In the genomic region with DNA sequence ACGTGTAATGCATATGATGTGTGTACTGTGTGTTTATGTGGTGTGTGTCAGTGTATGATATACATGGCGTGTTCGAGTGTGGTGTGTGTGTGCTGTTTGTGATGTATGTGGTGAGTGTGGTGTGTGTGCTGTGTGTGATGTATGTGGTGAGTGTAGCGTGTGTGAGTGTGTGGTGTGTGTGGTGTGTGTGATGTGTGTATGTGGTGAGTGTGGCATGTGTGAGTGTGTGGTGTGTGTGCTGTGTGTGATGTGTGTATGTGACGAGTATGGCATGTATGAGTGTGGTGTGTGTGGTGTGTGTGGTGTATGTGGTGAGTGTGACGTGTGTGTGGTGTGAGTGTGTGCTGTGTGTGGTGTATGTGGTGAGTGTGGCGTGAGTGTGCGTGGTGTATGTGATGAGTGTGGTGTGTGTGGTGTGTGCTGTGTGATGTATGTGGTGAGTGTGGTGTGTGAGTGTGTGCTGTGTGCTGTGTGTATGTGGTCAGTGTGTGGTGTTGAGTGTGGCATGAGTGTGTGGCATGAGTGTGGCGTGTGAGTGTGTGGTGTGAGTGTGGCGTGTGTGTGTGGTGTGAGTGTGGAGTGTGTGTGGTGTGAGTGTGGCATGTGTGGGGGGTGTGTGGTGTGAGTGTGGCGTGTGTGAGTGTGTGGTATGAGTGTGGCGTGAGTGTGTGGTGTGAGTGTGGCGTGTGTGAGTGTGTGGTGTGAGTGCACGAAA, we compare ENCODE assay signal across 2 cellular contexts.
TF ChIP-seq lines count a peak whose summit lies in the region.

No MANE protein-coding gene starts in this region.

TF ChIP-seq in IMR-90, 13 proteins besides CTCF, POLR2A, EP300 and RAD21:
- TF ChIP-seq MAZ (IDR thresholded peaks at IDR 0.05; ENCODE audit: borderline replicate concordance, low read depth, low read length) (no peak), MAFK (IDR thresholded peaks at IDR 0.05; ENCODE audit: low read depth, low read length) (no peak), RFX5 (IDR thresholded peaks at IDR 0.05; ENCODE audit: low read depth, low read length) (no peak), CEBPB (IDR thresholded peaks at IDR 0.05; ENCODE audit: low read depth, low read length) (no peak), NFE2L2 (IDR thresholded peaks at IDR 0.05; ENCODE audit: low read depth, low read length) (no peak), RCOR1 (IDR thresholded peaks at IDR 0.05; ENCODE audit: insufficient replicate concordance, low read length) (no peak), CHD1 (IDR thresholded peaks at IDR 0.05; ENCODE audit: low read depth, low read length) (no peak), MXI1 (IDR thresholded peaks at IDR 0.05; ENCODE audit: borderline replicate concordance, low read depth, low read length) (no peak), BHLHE40 (IDR thresholded peaks at IDR 0.05; ENCODE audit: low read depth, low read length) (no peak), SMC3 (IDR thresholded peaks at IDR 0.05; ENCODE audit: low read depth, low read length) (no peak), FOS (IDR thresholded peaks at IDR 0.05; ENCODE audit: low read depth, low read length) (no peak)
- TF ChIP-seq, protein P1, sequence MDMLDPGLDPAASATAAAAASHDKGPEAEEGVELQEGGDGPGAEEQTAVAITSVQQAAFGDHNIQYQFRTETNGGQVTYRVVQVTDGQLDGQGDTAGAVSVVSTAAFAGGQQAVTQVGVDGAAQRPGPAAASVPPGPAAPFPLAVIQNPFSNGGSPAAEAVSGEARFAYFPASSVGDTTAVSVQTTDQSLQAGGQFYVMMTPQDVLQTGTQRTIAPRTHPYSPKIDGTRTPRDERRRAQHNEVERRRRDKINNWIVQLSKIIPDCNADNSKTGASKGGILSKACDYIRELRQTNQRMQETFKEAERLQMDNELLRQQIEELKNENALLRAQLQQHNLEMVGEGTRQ (IDR thresholded peaks at IDR 0.05; ENCODE audit: low read depth, low read length), result no peak
- TF ChIP-seq, protein P2, sequence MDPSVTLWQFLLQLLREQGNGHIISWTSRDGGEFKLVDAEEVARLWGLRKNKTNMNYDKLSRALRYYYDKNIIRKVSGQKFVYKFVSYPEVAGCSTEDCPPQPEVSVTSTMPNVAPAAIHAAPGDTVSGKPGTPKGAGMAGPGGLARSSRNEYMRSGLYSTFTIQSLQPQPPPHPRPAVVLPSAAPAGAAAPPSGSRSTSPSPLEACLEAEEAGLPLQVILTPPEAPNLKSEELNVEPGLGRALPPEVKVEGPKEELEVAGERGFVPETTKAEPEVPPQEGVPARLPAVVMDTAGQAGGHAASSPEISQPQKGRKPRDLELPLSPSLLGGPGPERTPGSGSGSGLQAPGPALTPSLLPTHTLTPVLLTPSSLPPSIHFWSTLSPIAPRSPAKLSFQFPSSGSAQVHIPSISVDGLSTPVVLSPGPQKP (IDR thresholded peaks at IDR 0.05; ENCODE audit: borderline replicate concordance, low read depth, low read length), result no peak

TF ChIP-seq in H1, 55 proteins besides CTCF, POLR2A, EP300 and RAD21:
- TF ChIP-seq CHD1 (IDR thresholded peaks at IDR 0.05; ENCODE audit: low read depth, low read length) (no peak), KDM5A (IDR thresholded peaks at IDR 0.05; ENCODE audit: low read length) (no peak), KDM1A (IDR thresholded peaks at IDR 0.05; ENCODE audit: borderline replicate concordance, low read length) (no peak), TBP (IDR thresholded peaks at IDR 0.05; ENCODE audit: low read depth, low read length) (no peak), POU5F1 (IDR thresholded peaks at IDR 0.05; ENCODE audit: low read depth, low read length) (no peak), SRF (IDR thresholded peaks at IDR 0.05; ENCODE audit: low read depth, low read length) (no peak), GTF2F1 (IDR thresholded peaks at IDR 0.05; ENCODE audit: borderline replicate concordance, low read depth, low read length) (no peak), SP1 (IDR thresholded peaks at IDR 0.05; ENCODE audit: low read depth, low read length) (no peak), CBX5 (IDR thresholded peaks at IDR 0.05; ENCODE audit: low read depth, low read length) (no peak), FOSL1 (IDR thresholded peaks at IDR 0.05; ENCODE audit: insufficient read depth, low read depth, low read length) (no peak), JUND (IDR thresholded peaks at IDR 0.05; ENCODE audit: low read length) (no peak), TAF7 (optimal IDR thresholded peaks at IDR 0.05; ENCODE audit: borderline replicate concordance, low read depth, low read length) (no peak), CTBP2 (IDR thresholded peaks at IDR 0.05; ENCODE audit: borderline replicate concordance, insufficient read depth, insufficient read length, low read length) (no peak), TCF12 (IDR thresholded peaks at IDR 0.05; ENCODE audit: low read depth, low read length) (no peak), KDM4A (IDR thresholded peaks at IDR 0.05; ENCODE audit: low read depth, low read length, severe bottlenecking) (no peak), SIX5 (IDR thresholded peaks at IDR 0.05; ENCODE audit: low read depth, low read length) (no peak)
- TF ChIP-seq, protein P1 (IDR thresholded peaks at IDR 0.05; ENCODE audit: low read length), result no peak
- TF ChIP-seq, protein P3, sequence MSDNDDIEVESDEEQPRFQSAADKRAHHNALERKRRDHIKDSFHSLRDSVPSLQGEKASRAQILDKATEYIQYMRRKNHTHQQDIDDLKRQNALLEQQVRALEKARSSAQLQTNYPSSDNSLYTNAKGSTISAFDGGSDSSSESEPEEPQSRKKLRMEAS (IDR thresholded peaks at IDR 0.05), result no peak
